In genomic region chr2:163943403-163944356, GRCh38 we compare ENCODE assay signal across 19 cellular contexts.
DNase-seq lines count a peak whose midpoint lies in the region; ATAC-seq and TF ChIP-seq lines count a peak whose summit lies in the region.
"Had no signal": no experiment of that assay in that cellular context is flagged by ENCODE, and none has a peak within 500 bp of the region (broad histone marks: within the 10 kb centered on the region; RNA-seq: fewer than 3 reads in every experiment).

No MANE protein-coding gene starts in this region.

- ATAC-seq in T-helper 17 cell (no peak), HG02840 (IDR thresholded peaks at IDR 0.05; ENCODE audit: low FRiP score, unreplicated experiment) (no peak)
- ATAC-seq: CD8-positive, alpha-beta T cell; sciatic nerve had no signal

- H3K9me3 Mint-ChIP-seq in neural crest cell, result peaks cover 7% of the 10 kb centered on the region
- H3K9me3 Mint-ChIP-seq: activated naive CD4-positive, alpha-beta T cell treated with anti-CD3 and anti-CD28 coated beads, Interleukin-2, amount 10 ng/mL, durations not matched to agents 7 days and 5 days had no signal

- H3K27me3 ChIP-seq in NT2/D1 (ENCODE audit: insufficient read depth, insufficient read length), result no peaks in the 10 kb centered on the region
- H3K27me3 ChIP-seq: Peyer's patch had no signal

- no peaks in the 10 kb centered on the region for H3K36me3 ChIP-seq in NT2/D1 (ENCODE audit: insufficient read depth, insufficient read length, low read length)
- H3K36me3 ChIP-seq: Peyer's patch had no signal

- no peaks in the 10 kb centered on the region for H3K4me1 ChIP-seq in NT2/D1 (ENCODE audit: insufficient read depth, insufficient read length)
- H3K4me1 ChIP-seq: Peyer's patch had no signal

- no peak for TF ChIP-seq CTCF in neural crest cell (conservative IDR thresholded peaks at IDR 0.05)

- H3K4me3 Mint-ChIP-seq in neural crest cell (peak overlapping the region; percentile 42), T-helper 17 cell (no peak overlapping the region)
- H3K4me3 Mint-ChIP-seq: activated naive CD4-positive, alpha-beta T cell treated with anti-CD3 and anti-CD28 coated beads, Interleukin-2, amount 10 ng/mL, durations not matched to agents 7 days and 5 days; CD8-positive, alpha-beta T cell had no signal

- peaks cover 50% of the 10 kb centered on the region for H3K4me1 Mint-ChIP-seq in neural crest cell
- H3K4me1 Mint-ChIP-seq in T-helper 17 cell, result no peaks in the 10 kb centered on the region
- H3K4me1 Mint-ChIP-seq: activated naive CD4-positive, alpha-beta T cell treated with anti-CD3 and anti-CD28 coated beads, Interleukin-2, amount 10 ng/mL, durations not matched to agents 7 days and 5 days had no signal

- no peaks in the 10 kb centered on the region for H3K27me3 Mint-ChIP-seq in neural crest cell (ENCODE audit: low read depth)
- H3K27me3 Mint-ChIP-seq in T-helper 17 cell, result no peaks in the 10 kb centered on the region
- H3K27me3 Mint-ChIP-seq: activated naive CD4-positive, alpha-beta T cell treated with anti-CD3 and anti-CD28 coated beads, Interleukin-2, amount 10 ng/mL, durations not matched to agents 7 days and 5 days had no signal

- peak overlapping the region; percentile 76 for H3K27ac Mint-ChIP-seq in neural crest cell (ENCODE audit: unreplicated experiment)
- no peak overlapping the region for H3K27ac Mint-ChIP-seq in T-helper 17 cell
- H3K27ac Mint-ChIP-seq: activated naive CD4-positive, alpha-beta T cell treated with anti-CD3 and anti-CD28 coated beads, Interleukin-2, amount 10 ng/mL, durations not matched to agents 7 days and 5 days; CD8-positive, alpha-beta T cell had no signal

- H3K9ac ChIP-seq in NT2/D1 (ENCODE audit: insufficient read length, low read depth), result no peak overlapping the region

- peaks cover 3% of the 10 kb centered on the region for H3K36me3 Mint-ChIP-seq in neural crest cell (ENCODE audit: low read depth)
- no peaks in the 10 kb centered on the region for H3K36me3 Mint-ChIP-seq in T-helper 17 cell (ENCODE audit: low read depth)
- H3K36me3 Mint-ChIP-seq: activated naive CD4-positive, alpha-beta T cell treated with anti-CD3 and anti-CD28 coated beads, Interleukin-2, amount 10 ng/mL, durations not matched to agents 7 days and 5 days; CD8-positive, alpha-beta T cell had no signal

- no peak overlapping the region for H3K4me3 ChIP-seq in NT2/D1 (ENCODE audit: insufficient read length, low read depth)
- H3K4me3 ChIP-seq: Peyer's patch had no signal

- peak; percentile 59 for DNase-seq in COLO829 (ENCODE audit: low spot score)
- peak; percentile 35 for DNase-seq in NT2/D1 (ENCODE audit: low read depth, low spot score)
- DNase-seq in foreskin melanocyte, result peak; percentile 85
- DNase-seq in neural crest cell (ENCODE audit: low read depth, low spot score), result peak; percentile 6
- DNase-seq in T-helper 17 cell, result no peak
- no peak for DNase-seq in stimulated activated CD4-positive, alpha-beta T cell treated with anti-CD3 and anti-CD28 coated beads, Interleukin-4, amount 100 ng/mL, for 4 hours
- no peak for DNase-seq in mucosa of gallbladder (ENCODE audit: low spot score)
- DNase-seq: activated CD4-positive, alpha-beta T cell treated with anti-CD3 and anti-CD28 coated beads, Interleukin-2, amount 50 U/mL, for 4 hours; activated naive CD4-positive, alpha-beta T cell treated with anti-CD3 and anti-CD28 coated beads, Interleukin-2, amount 10 ng/mL, durations not matched to agents 7 days and 5 days; activated T-cell treated with anti-CD3 and anti-CD28 coated beads, Interleukin-2, amount 50 U/mL, for 1 hour; CD8-positive, alpha-beta T cell; EL; mesenchymal stem cell; NCI-H1092; occipital lobe; Peyer's patch; stimulated activated CD4-positive, alpha-beta T cell treated with anti-CD3 and anti-CD28 coated beads, Interleukin-1b, Interleukin-23, amount 100 ng/mL, for 48 hours had no signal

- H3K9me3 ChIP-seq in NT2/D1 (ENCODE audit: insufficient read depth, low read length), result no peaks in the 10 kb centered on the region
- H3K9me3 ChIP-seq in T-helper 17 cell (ENCODE audit: control insufficient read depth, low read length, poor library complexity, severe bottlenecking), result peaks cover 3% of the 10 kb centered on the region
- H3K9me3 ChIP-seq: Peyer's patch had no signal

Comparison
In these comparisons a context has a peak if more than half of its experiments do, and no peak if none do; other contexts are left out.
1. DNase-seq: peak in COLO829 (single experiment), NT2/D1 (single experiment), foreskin melanocyte (single experiment) and neural crest cell (single experiment); none in T-helper 17 cell (0 of 3), stimulated activated CD4-positive, alpha-beta T cell treated with anti-CD3 and anti-CD28 coated beads, Interleukin-4, amount 100 ng/mL, for 4 hours (0 of 2) and mucosa of gallbladder (single experiment).